1 cellular context compared by ENCODE assay signal in the genomic region with DNA sequence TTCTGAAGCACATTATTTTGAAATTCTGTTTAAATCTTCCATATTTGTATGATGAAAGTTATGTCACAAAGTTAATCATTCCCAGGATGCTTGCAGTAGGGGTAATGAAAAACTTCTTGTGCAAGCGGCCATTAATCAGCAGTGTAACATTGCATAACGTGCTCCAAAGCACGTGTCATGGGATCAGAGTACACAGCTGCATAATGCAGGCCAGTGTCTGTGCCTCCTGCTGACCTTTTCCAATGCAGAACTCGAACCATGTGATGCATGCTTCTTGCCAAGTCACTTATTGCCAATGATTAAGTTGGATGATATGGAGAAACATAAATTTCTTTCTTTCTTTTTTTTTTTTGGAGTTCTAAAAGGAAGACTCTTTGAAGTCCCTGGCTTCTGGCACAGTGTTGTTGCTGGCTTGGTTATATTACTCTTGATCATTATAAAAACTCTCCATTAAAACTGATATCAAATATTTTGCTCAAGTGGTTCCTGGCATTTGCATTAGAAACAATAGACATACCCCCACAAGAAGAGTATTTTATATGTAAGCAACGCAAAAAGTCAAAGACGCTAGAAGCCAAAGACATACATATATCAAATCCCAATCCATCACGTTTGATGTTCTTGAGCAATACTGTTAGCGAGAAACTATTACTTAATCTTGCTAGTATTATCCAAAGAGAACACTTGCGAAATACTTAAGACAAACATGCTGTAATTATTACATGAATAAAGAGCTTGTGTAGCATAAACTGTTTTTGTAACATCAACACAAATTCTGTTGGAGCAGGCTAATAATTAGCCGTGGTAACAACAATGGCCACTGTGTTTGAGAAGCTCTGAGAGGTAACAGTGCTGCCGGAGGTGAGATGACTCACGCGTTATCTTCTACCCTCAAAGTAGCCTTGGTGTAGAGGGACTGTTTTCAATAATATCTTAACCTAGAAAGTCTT.
A peak's percentile ranks its signal among the peaks of the same experiment; 100 is the strongest.
TF ChIP-seq lines count a peak whose summit lies in the region.

No MANE protein-coding gene starts in this region.

TF ChIP-seq in K562, 482 proteins besides CTCF, POLR2A, EP300 and RAD21 (continued from another document and continues in another):
- no peak for TF ChIP-seq RERE (CRISPR knock-in tag; IDR thresholded peaks at IDR 0.05; ENCODE audit: borderline replicate concordance)
- TF ChIP-seq RCOR1 (IDR thresholded peaks at IDR 0.05; ENCODE audit: borderline replicate concordance in 1 of 2, low read depth in 2 of 2, low read length in 2 of 2), result peak in 1 of 2 experiments; percentile 26; a peak in 1 of 4 replicates
- TF ChIP-seq ZNF23 (CRISPR knock-in tag; IDR thresholded peaks at IDR 0.05), result no peak
- no peak for TF ChIP-seq KLF6 (CRISPR knock-in tag; IDR thresholded peaks at IDR 0.05; ENCODE audit: borderline replicate concordance)
- no peak for TF ChIP-seq CHD4 (IDR thresholded peaks at IDR 0.05; ENCODE audit: insufficient read depth, insufficient replicate concordance, low read depth, low read length, poor library complexity, severe bottlenecking)
- TF ChIP-seq HDAC2 (IDR thresholded peaks at IDR 0.05), result no peak; the same call in 1 of the 2 replicates
- TF ChIP-seq CCAR2 (IDR thresholded peaks at IDR 0.05; ENCODE audit: low read depth, low read length), result no peak
- peak; percentile 87 for TF ChIP-seq ZNF592 (IDR thresholded peaks at IDR 0.05)
- no peak for TF ChIP-seq ID3 (CRISPR knock-in tag; IDR thresholded peaks at IDR 0.05)
- peak; percentile 91 for TF ChIP-seq ID3 (tag; IDR thresholded peaks at IDR 0.05)
- peak; percentile 97 for TF ChIP-seq MYC (IDR thresholded peaks at IDR 0.05; ENCODE audit: low read depth, low read length)
- TF ChIP-seq MYC (CRISPR knock-in tag; IDR thresholded peaks at IDR 0.05; ENCODE audit: borderline replicate concordance, low read depth), result no peak
- no peak for TF ChIP-seq SAFB2 (IDR thresholded peaks at IDR 0.05; ENCODE audit: borderline replicate concordance, low read depth, low read length, severe bottlenecking)
- no peak for TF ChIP-seq ZNF24 (IDR thresholded peaks at IDR 0.05)
- TF ChIP-seq TEAD4 (IDR thresholded peaks at IDR 0.05; ENCODE audit: low read length), result 0 out of 2 replicates have a peak, but pooled peaks have one; percentile 37
- no peak for TF ChIP-seq TEAD4 (CRISPR knock-in tag; IDR thresholded peaks at IDR 0.05; ENCODE audit: borderline replicate concordance)
- TF ChIP-seq DACH1 (IDR thresholded peaks at IDR 0.05; ENCODE audit: partially characterized antibody), result peak; percentile 74
- TF ChIP-seq DNMT1 (IDR thresholded peaks at IDR 0.05), result no peak
- TF ChIP-seq BCL6 (CRISPR knock-in tag; IDR thresholded peaks at IDR 0.05), result no peak
- TF ChIP-seq MLLT1 (IDR thresholded peaks at IDR 0.05), result no peak
- no peak for TF ChIP-seq ZNF347 (CRISPR knock-in tag; IDR thresholded peaks at IDR 0.05; ENCODE audit: low read depth)
- no peak for TF ChIP-seq NFE2L1 (tag; IDR thresholded peaks at IDR 0.05; ENCODE audit: borderline replicate concordance, low read depth)
- no peak for TF ChIP-seq ZNF354B (CRISPR knock-in tag; IDR thresholded peaks at IDR 0.05)
- peak; percentile 70 for TF ChIP-seq DPF2 (IDR thresholded peaks at IDR 0.05)
- TF ChIP-seq RNF2 (IDR thresholded peaks at IDR 0.05), result peak; percentile 26; the same call in 1 of the 2 replicates
- no peak for TF ChIP-seq CREB1 (IDR thresholded peaks at IDR 0.05)
- TF ChIP-seq CREB1 (CRISPR knock-in tag; IDR thresholded peaks at IDR 0.05), result no peak
- peak; percentile 51 for TF ChIP-seq CBFA2T2 (conservative IDR thresholded peaks at IDR 0.05)
- TF ChIP-seq ZNF121 (CRISPR knock-in tag; conservative IDR thresholded peaks at IDR 0.05), result no peak
- TF ChIP-seq HDAC6 (IDR thresholded peaks at IDR 0.05; ENCODE audit: low read depth, low read length), result no peak
- TF ChIP-seq NCOA6 (IDR thresholded peaks at IDR 0.05), result no peak
- no peak for TF ChIP-seq BRD9 (IDR thresholded peaks at IDR 0.05; ENCODE audit: low read depth, partially characterized antibody)
- no peak for TF ChIP-seq CSDE1 (IDR thresholded peaks at IDR 0.05)
- TF ChIP-seq L3MBTL2 (IDR thresholded peaks at IDR 0.05), result peak; percentile 87
- TF ChIP-seq RFX7 (CRISPR knock-in tag; IDR thresholded peaks at IDR 0.05), result no peak
- TF ChIP-seq, protein P1, sequence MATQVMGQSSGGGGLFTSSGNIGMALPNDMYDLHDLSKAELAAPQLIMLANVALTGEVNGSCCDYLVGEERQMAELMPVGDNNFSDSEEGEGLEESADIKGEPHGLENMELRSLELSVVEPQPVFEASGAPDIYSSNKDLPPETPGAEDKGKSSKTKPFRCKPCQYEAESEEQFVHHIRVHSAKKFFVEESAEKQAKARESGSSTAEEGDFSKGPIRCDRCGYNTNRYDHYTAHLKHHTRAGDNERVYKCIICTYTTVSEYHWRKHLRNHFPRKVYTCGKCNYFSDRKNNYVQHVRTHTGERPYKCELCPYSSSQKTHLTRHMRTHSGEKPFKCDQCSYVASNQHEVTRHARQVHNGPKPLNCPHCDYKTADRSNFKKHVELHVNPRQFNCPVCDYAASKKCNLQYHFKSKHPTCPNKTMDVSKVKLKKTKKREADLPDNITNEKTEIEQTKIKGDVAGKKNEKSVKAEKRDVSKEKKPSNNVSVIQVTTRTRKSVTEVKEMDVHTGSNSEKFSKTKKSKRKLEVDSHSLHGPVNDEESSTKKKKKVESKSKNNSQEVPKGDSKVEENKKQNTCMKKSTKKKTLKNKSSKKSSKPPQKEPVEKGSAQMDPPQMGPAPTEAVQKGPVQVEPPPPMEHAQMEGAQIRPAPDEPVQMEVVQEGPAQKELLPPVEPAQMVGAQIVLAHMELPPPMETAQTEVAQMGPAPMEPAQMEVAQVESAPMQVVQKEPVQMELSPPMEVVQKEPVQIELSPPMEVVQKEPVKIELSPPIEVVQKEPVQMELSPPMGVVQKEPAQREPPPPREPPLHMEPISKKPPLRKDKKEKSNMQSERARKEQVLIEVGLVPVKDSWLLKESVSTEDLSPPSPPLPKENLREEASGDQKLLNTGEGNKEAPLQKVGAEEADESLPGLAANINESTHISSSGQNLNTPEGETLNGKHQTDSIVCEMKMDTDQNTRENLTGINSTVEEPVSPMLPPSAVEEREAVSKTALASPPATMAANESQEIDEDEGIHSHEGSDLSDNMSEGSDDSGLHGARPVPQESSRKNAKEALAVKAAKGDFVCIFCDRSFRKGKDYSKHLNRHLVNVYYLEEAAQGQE (CRISPR knock-in tag; IDR thresholded peaks at IDR 0.05; ENCODE audit: low read depth), result no peak
- no peak for TF ChIP-seq CHD1 (IDR thresholded peaks at IDR 0.05; ENCODE audit: low read length)
- TF ChIP-seq YBX1 (IDR thresholded peaks at IDR 0.05), result no peak
- TF ChIP-seq POLR2AphosphoS2 (IDR thresholded peaks at IDR 0.05; ENCODE audit: low read length), result no peak
- TF ChIP-seq ZFX (CRISPR knock-in tag; IDR thresholded peaks at IDR 0.05), result no peak
- TF ChIP-seq, protein P2, sequence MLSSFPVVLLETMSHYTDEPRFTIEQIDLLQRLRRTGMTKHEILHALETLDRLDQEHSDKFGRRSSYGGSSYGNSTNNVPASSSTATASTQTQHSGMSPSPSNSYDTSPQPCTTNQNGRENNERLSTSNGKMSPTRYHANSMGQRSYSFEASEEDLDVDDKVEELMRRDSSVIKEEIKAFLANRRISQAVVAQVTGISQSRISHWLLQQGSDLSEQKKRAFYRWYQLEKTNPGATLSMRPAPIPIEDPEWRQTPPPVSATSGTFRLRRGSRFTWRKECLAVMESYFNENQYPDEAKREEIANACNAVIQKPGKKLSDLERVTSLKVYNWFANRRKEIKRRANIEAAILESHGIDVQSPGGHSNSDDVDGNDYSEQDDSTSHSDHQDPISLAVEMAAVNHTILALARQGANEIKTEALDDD (IDR thresholded peaks at IDR 0.05), result peak; percentile 49; the same call in 1 of the 2 replicates
- TF ChIP-seq EP400 (IDR thresholded peaks at IDR 0.05), result peak; percentile 77
- TF ChIP-seq GTF2F1 (IDR thresholded peaks at IDR 0.05; ENCODE audit: low read depth, low read length), result no peak
- no peak for TF ChIP-seq SNIP1 (IDR thresholded peaks at IDR 0.05; ENCODE audit: low read depth)
- peak; percentile 79 for TF ChIP-seq ATF3 (IDR thresholded peaks at IDR 0.05)
- TF ChIP-seq ATF3 (CRISPR knock-in tag; conservative IDR thresholded peaks at IDR 0.05), result no peak
